In the genomic region with DNA sequence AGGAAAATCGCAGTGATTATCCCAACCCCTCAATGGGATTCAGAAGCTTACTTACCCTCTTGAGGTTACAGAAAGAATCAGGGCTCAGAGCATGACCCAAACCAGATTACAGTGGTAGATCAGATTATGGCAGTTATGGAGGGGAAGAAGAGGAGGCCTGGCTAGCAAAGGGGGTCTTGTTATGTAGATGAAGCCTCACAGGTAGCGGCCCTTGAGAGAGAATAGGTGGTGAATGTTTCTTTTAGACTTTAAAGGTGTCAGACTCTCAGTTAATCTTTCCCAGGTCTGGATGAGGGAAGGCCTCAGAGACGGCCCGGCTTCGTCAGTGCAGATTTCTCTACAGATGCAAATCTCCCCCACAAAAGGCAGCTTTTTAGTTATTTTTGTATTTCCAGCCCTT, we compare ENCODE assay signal across 1 cellular context.
TF ChIP-seq lines count a peak whose summit lies in the region.

No MANE protein-coding gene starts in this region.

TF ChIP-seq in H1, 55 proteins besides CTCF, POLR2A, EP300 and RAD21:
- no peak for TF ChIP-seq FOSL1 (IDR thresholded peaks at IDR 0.05; ENCODE audit: insufficient read depth, low read depth, low read length)
- no peak for TF ChIP-seq SP4 (IDR thresholded peaks at IDR 0.05; ENCODE audit: low read length)
- TF ChIP-seq YY1 (IDR thresholded peaks at IDR 0.05; ENCODE audit: low read depth, low read length), result no peak
- TF ChIP-seq NRF1 (IDR thresholded peaks at IDR 0.05; ENCODE audit: low read depth, low read length), result no peak
- TF ChIP-seq USF2 (IDR thresholded peaks at IDR 0.05; ENCODE audit: low read length), result no peak
TF ChIP-seq in H1: peak in this region for 0.
